Comparison of ENCODE assay signal across 1 cellular context in the genomic region with DNA sequence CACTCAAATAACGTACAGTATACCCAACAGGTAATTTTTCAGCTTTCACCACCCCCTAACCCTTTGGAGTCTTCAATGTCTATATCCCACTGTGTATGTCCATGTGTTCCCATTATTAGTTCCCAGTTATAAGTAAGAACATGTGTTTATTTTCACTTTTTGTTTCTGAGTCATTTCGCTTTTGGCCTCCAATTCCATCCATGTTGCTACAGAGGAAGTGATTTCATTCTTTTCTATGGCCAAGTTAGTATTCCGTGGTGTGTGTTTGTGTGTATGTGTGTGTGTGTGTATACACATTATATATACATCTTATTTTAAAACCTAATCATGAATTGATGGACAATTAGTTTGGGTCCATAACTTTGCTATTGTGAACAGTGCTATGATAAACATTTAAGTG.
TF ChIP-seq lines count a peak whose summit lies in the region.

No MANE protein-coding gene starts in this region.

TF ChIP-seq in IMR-90, 13 proteins besides CTCF, POLR2A, EP300 and RAD21 (continued from another document):
- TF ChIP-seq, protein P1, sequence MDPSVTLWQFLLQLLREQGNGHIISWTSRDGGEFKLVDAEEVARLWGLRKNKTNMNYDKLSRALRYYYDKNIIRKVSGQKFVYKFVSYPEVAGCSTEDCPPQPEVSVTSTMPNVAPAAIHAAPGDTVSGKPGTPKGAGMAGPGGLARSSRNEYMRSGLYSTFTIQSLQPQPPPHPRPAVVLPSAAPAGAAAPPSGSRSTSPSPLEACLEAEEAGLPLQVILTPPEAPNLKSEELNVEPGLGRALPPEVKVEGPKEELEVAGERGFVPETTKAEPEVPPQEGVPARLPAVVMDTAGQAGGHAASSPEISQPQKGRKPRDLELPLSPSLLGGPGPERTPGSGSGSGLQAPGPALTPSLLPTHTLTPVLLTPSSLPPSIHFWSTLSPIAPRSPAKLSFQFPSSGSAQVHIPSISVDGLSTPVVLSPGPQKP (IDR thresholded peaks at IDR 0.05; ENCODE audit: borderline replicate concordance, low read depth, low read length) = no peak
- TF ChIP-seq CHD1 (IDR thresholded peaks at IDR 0.05; ENCODE audit: low read depth, low read length) (no peak), RCOR1 (IDR thresholded peaks at IDR 0.05; ENCODE audit: insufficient replicate concordance, low read length) (no peak), RFX5 (IDR thresholded peaks at IDR 0.05; ENCODE audit: low read depth, low read length) (no peak)
